15 cellular contexts compared by ENCODE assay signal in the genomic region with DNA sequence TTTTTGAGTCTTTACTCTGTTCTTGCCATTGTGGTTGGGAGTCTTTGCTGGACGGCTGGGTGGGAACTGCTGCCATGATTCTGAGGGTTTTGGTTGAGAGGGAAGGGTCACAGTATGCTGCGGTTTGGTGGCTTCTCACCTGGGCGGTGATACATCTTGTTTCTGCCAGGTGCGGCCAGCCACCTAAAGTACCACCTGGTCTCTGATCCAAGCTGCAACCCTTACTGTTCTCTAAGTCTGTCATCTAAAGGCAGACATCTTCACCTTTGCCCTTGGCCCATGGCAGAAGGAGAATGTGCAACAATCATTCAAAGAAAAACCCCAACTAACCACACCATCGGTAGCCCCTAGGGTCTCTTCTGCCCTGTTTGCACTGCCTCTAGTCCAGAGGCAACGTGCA. TPM values are rescaled to one million over a fixed set of nuclear protein-coding genes. Genes with fewer than 3 reads are reported as not detected.
"Had no signal": no experiment of that assay in that cellular context is flagged by ENCODE, and none has a peak within 500 bp of the region (broad histone marks: within the 10 kb centered on the region; RNA-seq: fewer than 3 reads in every experiment).

No MANE protein-coding gene starts in this region.

- H3K27me3 ChIP-seq: adrenal gland, gastrocnemius medialis, suprapubic skin had no signal

- H3K4me3 ChIP-seq: adrenal gland, coronary artery, gastrocnemius medialis, mucosa of descending colon, psoas muscle, suprapubic skin had no signal

- DNase-seq: activated B cell treated with CpG ODN at 0.5 μM for 24 hours; activated naive CD4-positive, alpha-beta T cell treated with anti-CD3 and anti-CD28 coated beads, Interleukin-2, amount 50 U/mL, for 16 hours; central memory CD4-positive, alpha-beta T cell; effector CD8-positive, alpha-beta T cell; gastrocnemius medialis; mammary epithelial cell; mucosa of descending colon; psoas muscle; stimulated activated CD4-positive, alpha-beta T cell treated with anti-CD3 and anti-CD28 coated beads, Interleukin-12 subunit alpha, Interleukin-12 subunit beta, amount 100 ng/mL, for 4 hours; stimulated activated naive CD4-positive, alpha-beta T cell treated with Interleukin-2 at 50 U/mL for 16 hours had no signal

- H3K9me3 ChIP-seq: adrenal gland, gastrocnemius medialis, mucosa of descending colon, psoas muscle, suprapubic skin had no signal

- ATAC-seq: gastrocnemius medialis, mucosa of descending colon, psoas muscle, sciatic nerve had no signal

- H3K4me1 ChIP-seq: adrenal gland, gastrocnemius medialis, psoas muscle, suprapubic skin had no signal

- H3K27ac ChIP-seq: adrenal gland, coronary artery, gastrocnemius medialis, psoas muscle, suprapubic skin had no signal

- H3K36me3 ChIP-seq: adrenal gland, gastrocnemius medialis, suprapubic skin had no signal

RNA-seq across cellular contexts. Expression of a gene that starts 19.6 kb away (rescaled TPM):
- total RNA-seq: activated B cell treated with CpG ODN at 0.5 μM for 24 hours, fibroblast of lung, mammary epithelial cell, suprapubic skin had no signal
- polyA plus RNA-seq: mammary epithelial cell had no signal

RNA-seq across cellular contexts. Expression of a gene that starts 28.3 kb away (rescaled TPM):
- polyA plus RNA-seq: mammary epithelial cell had no signal
